Comparison of ENCODE assay signal across 30 cellular contexts in the genomic region with DNA sequence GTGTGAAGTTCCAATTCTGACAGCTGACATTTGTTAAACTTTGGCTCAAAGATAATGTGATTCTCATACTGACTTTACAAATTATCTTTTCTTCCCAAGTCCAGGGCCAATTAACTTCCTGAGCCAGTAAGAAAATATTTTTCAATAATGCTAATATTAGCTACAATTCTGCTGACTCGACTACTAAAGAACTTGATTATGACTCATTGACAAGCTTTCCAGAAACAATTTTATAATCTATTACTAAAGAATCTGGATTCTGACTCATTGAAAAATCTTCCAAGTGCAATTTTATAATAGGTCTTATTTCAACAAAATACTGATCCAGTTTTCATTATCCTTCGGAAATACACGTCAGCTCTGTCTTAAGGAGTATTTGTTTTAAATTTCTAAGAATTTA. TPM values are rescaled to one million over a fixed set of nuclear protein-coding genes. Genes with fewer than 3 reads are reported as not detected.
"Had no signal": no experiment of that assay in that cellular context is flagged by ENCODE, and none has a peak within 500 bp of the region (broad histone marks: within the 10 kb centered on the region; RNA-seq: fewer than 3 reads in every experiment).

No MANE protein-coding gene starts in this region.

- H2AFZ ChIP-seq: neural progenitor cell had no signal

- ATAC-seq: activated naive CD4-positive, alpha-beta T cell treated with anti-CD3 and anti-CD28 coated beads, Interleukin-2, amount 50 U/mL, for 72 hours; activated T-helper 17 cell treated with anti-CD3 and anti-CD28 coated beads, Interleukin-2, amount 50 U/mL, for 72 hours; effector memory CD8-positive, alpha-beta T cell; left lung; naive thymus-derived CD8-positive, alpha-beta T cell; stimulated activated naive CD8-positive, alpha-beta T cell treated with anti-CD3 and anti-CD28 coated beads, Interleukin-15, Interleukin-2, amounts not matched to agents 100 U/mL and 50 U/mL, for 24 hours had no signal

- DNase-seq: activated CD4-positive, alpha-beta T cell treated with anti-CD3 and anti-CD28 coated beads for 1 hour; activated CD8-positive, alpha-beta memory T cell treated with anti-CD3 and anti-CD28 coated beads for 24 hours; activated CD8-positive, alpha-beta memory T cell treated with anti-CD3 and anti-CD28 coated beads, Interleukin-2, amount 50 U/mL, for 4 hours; activated T-cell treated with anti-CD3 and anti-CD28 coated beads, Interleukin-2, amount 50 U/mL, for 24 hours; adrenal gland; dorsolateral prefrontal cortex; effector memory CD8-positive, alpha-beta T cell; esophagus squamous epithelium; foreskin fibroblast; immature natural killer cell; left lung; naive thymus-derived CD8-positive, alpha-beta T cell; posterior cingulate gyrus; stimulated activated CD4-positive, alpha-beta T cell treated with anti-CD3 and anti-CD28 coated beads, Interleukin-12 subunit alpha, Interleukin-12 subunit beta, amount 100 ng/mL, for 4 hours; stimulated activated CD4-positive, alpha-beta T cell treated with anti-CD3 and anti-CD28 coated beads, Interleukin-4, amount 100 ng/mL, for 4 hours; stimulated activated naive CD8-positive, alpha-beta T cell treated with anti-CD3 and anti-CD28 coated beads, Interleukin-15, Interleukin-2, amounts not matched to agents 100 U/mL and 50 U/mL, for 24 hours; T-helper 1 cell; tibial artery had no signal

- H3K27me3 ChIP-seq: adrenal gland, ascending aorta, esophagus squamous epithelium, left lung, neural progenitor cell, tibial artery had no signal

- H3K9me3 ChIP-seq: adrenal gland, ascending aorta, esophagus squamous epithelium, left lung, tibial artery had no signal

- H3K9ac ChIP-seq: neural progenitor cell had no signal

- H3K36me3 ChIP-seq: adrenal gland, ascending aorta, esophagus squamous epithelium, left lung, neural progenitor cell, tibial artery had no signal

- H3K4me3 ChIP-seq: adrenal gland, ascending aorta, dorsolateral prefrontal cortex, esophagus squamous epithelium, left lung, neural progenitor cell, tibial artery had no signal

- H3K27ac ChIP-seq: adrenal gland, ascending aorta, dorsolateral prefrontal cortex, esophagus squamous epithelium, left lung, neural progenitor cell, tibial artery had no signal

- H3K4me2 ChIP-seq: neural progenitor cell had no signal

- H3K4me1 ChIP-seq: adrenal gland, esophagus squamous epithelium, left lung, neural progenitor cell had no signal

RNA-seq across cellular contexts. Expression of gene XKR3, which starts 12.9 kb away (rescaled TPM):
- total RNA-seq: activated T-helper 17 cell treated with anti-CD3 and anti-CD28 coated beads, Interleukin-2, amount 50 U/mL, for 72 hours; adrenal gland; ascending aorta; dorsolateral prefrontal cortex; endothelial cell of umbilical vein; esophagus squamous epithelium; glomerular endothelial cell; kidney epithelial cell; lung microvascular endothelial cell; mesothelial cell of epicardium; naive thymus-derived CD8-positive, alpha-beta T cell; omental fat pad; skeletal muscle tissue; urinary bladder had no signal
- polyA plus RNA-seq: endothelial cell of umbilical vein; immature natural killer cell; naive thymus-derived CD8-positive, alpha-beta T cell; urinary bladder had no signal
